In the genomic region with DNA sequence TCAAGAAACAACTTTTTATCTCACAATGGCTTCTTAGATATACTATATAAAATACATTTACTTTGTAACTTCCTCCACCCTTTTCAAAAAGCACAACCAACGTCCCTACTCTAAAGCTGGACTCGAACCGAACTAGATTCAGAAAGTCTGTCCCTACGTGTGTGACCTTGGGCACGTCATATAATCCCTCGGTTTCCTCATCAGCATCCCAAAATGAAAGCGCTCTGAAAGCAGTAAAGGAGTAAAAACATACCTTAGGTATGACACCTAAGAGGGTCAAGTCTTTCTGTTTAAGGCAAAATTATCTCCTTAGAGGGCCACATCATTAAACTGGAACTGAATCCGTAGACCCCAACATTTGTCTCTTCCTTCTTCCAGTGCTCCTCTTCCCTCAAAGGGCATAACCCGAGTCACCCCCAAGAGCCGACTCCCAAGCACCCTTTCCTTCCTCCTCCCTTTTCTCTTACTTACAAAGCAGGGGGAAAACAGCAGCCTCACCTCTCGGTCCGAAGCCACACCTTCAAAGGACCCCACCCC, we compare ENCODE assay signal across 8 cellular contexts. TPM values are rescaled to one million over a fixed set of nuclear protein-coding genes. Genes with fewer than 3 reads are reported as not detected.
DNase-seq lines count a peak whose midpoint lies in the region; ATAC-seq and TF ChIP-seq lines count a peak whose summit lies in the region.

No MANE protein-coding gene starts in this region.

- no peak for ATAC-seq in SK-N-SH treated with all-trans-retinoic acid at 6 μM for 48 hours
- ATAC-seq in thoracic aorta (ENCODE audit: insufficient number of reproducible peaks, low FRiP score, low read depth) = no peak
- ATAC-seq in stimulated activated memory B cell treated with anti-CD40 and anti-IgM and Interleukin-4, amounts not matched to agents 10 μg/mL and 1 μg/mL and 100 μg/mL, for 72 hours = no peak

- H3K9ac ChIP-seq in SK-N-SH = peak overlapping the region; percentile 82
- peak overlapping the region; percentile 92 for H3K9ac ChIP-seq in iPS-15b (ENCODE audit: low read depth, low read length)

- peaks cover 40% of the 10 kb centered on the region for H3K4me1 Mint-ChIP-seq in stimulated activated memory B cell treated with anti-CD40 and anti-IgM and Interleukin-4, amounts not matched to agents 10 μg/mL and 1 μg/mL and 100 μg/mL, for 72 hours

- no peak overlapping the region for H3K4me3 Mint-ChIP-seq in stimulated activated memory B cell treated with anti-CD40 and anti-IgM and Interleukin-4, amounts not matched to agents 10 μg/mL and 1 μg/mL and 100 μg/mL, for 72 hours

- peaks cover 3 to 4% of the 10 kb centered on the region in 2 experiments for H3K36me3 ChIP-seq in SK-N-SH (replicated peaks in 1 of 2; ENCODE audit: control insufficient read depth in 1 of 2, insufficient read depth in 2 of 2, low read length in 1 of 2)
- H3K36me3 ChIP-seq in iPS-15b (ENCODE audit: control insufficient read depth, insufficient read depth, low read length) = no peaks in the 10 kb centered on the region
- no peaks in the 10 kb centered on the region for H3K36me3 ChIP-seq in thoracic aorta

- H3K27me3 Mint-ChIP-seq in stimulated activated memory B cell treated with anti-CD40 and anti-IgM and Interleukin-4, amounts not matched to agents 10 μg/mL and 1 μg/mL and 100 μg/mL, for 72 hours = no peaks in the 10 kb centered on the region

- no peaks in the 10 kb centered on the region for H3K9me2 ChIP-seq in SK-N-SH

- no peaks in the 10 kb centered on the region for H3K9me3 Mint-ChIP-seq in stimulated activated memory B cell treated with anti-CD40 and anti-IgM and Interleukin-4, amounts not matched to agents 10 μg/mL and 1 μg/mL and 100 μg/mL, for 72 hours

- no peak for TF ChIP-seq EP300 in SK-N-SH (IDR thresholded peaks at IDR 0.05; ENCODE audit: borderline replicate concordance in 1 of 2, low read depth in 1 of 2, low read length in 1 of 2)

- WGBS in SK-N-SH (ENCODE audit: low lambda C conversion rate) = 2% methylated on average over 12 of the region's 12 CpGs

- POLR2A ChIA-PET in SK-N-SH (lab: Yijun Ruan, JAX) = no interaction called here

- H2AFZ ChIP-seq in SK-N-SH (ENCODE audit: low read depth) = peak overlapping the region; percentile 83

- H3K36me3 Mint-ChIP-seq in stimulated activated memory B cell treated with anti-CD40 and anti-IgM and Interleukin-4, amounts not matched to agents 10 μg/mL and 1 μg/mL and 100 μg/mL, for 72 hours = peaks cover 10% of the 10 kb centered on the region

- DNase-seq in SK-N-SH (no peak), SW480 (ENCODE audit: low spot score) (peak; percentile 37), thoracic aorta (ENCODE audit: low spot score) (no peak), GM03348 (ENCODE audit: low spot score) (no peak), activated T-cell treated with anti-CD3 and anti-CD28 coated beads for 4 hours (no peak)

- H3K4me3 ChIP-seq in SK-N-SH (ENCODE audit: low read depth in 2 of 2, low read length in 1 of 2) (peak overlapping the region; percentile 84 to 97), iPS-15b (ENCODE audit: low read depth, low read length) (peak overlapping the region; percentile 98), thoracic aorta (peak overlapping the region; percentile 89)

- CTCF ChIA-PET in SK-N-SH (lab: Yijun Ruan, JAX) = no interaction called here

- no peaks in the 10 kb centered on the region for H3K9me3 ChIP-seq in SK-N-SH
- no peaks in the 10 kb centered on the region for H3K9me3 ChIP-seq in iPS-15b (ENCODE audit: control insufficient read depth, insufficient read depth, low read length)
- no peaks in the 10 kb centered on the region for H3K9me3 ChIP-seq in thoracic aorta

- peak overlapping the region; percentile 85 for H3K4me2 ChIP-seq in SK-N-SH

- H3K27ac ChIP-seq in SK-N-SH (ENCODE audit: low read depth in 2 of 2, low read length in 1 of 2) (peak overlapping the region; percentile 82 to 95), thoracic aorta (peak overlapping the region; percentile 89 to 90)

- peaks cover 44% of the 10 kb centered on the region for H4K20me1 ChIP-seq in SK-N-SH (ENCODE audit: insufficient read depth)

- peaks cover 9 to 11% of the 10 kb centered on the region in 2 experiments; a peak in 3 of 4 replicates for H3K4me1 ChIP-seq in SK-N-SH (ENCODE audit: control insufficient read depth in 1 of 2, insufficient read depth in 2 of 2, low read depth in 1 of 2, low read length in 1 of 2)
- peaks cover 7% of the 10 kb centered on the region for H3K4me1 ChIP-seq in iPS-15b (ENCODE audit: control insufficient read depth, insufficient read depth, low read length)
- H3K4me1 ChIP-seq in thoracic aorta (ENCODE audit: control insufficient read depth in 1 of 2, low read depth in 2 of 2) = peaks cover 17 to 27% of the 10 kb centered on the region in 2 donors

- peaks cover 55% of the 10 kb centered on the region for H3K79me2 ChIP-seq in SK-N-SH (ENCODE audit: insufficient read depth)

- H3F3A ChIP-seq in SK-N-SH (replicated peaks; ENCODE audit: insufficient read depth) = peaks cover 4% of the 10 kb centered on the region

- H3K27ac Mint-ChIP-seq in stimulated activated memory B cell treated with anti-CD40 and anti-IgM and Interleukin-4, amounts not matched to agents 10 μg/mL and 1 μg/mL and 100 μg/mL, for 72 hours = no peak overlapping the region

- no peak for TF ChIP-seq RAD21 in SK-N-SH (IDR thresholded peaks at IDR 0.05; ENCODE audit: low read length)

- H3K27me3 ChIP-seq in SK-N-SH (ENCODE audit: insufficient read depth) (no peaks in the 10 kb centered on the region), iPS-15b (ENCODE audit: control insufficient read depth, insufficient read depth, low read length) (no peaks in the 10 kb centered on the region), thoracic aorta (replicated peaks; ENCODE audit: insufficient read depth) (no peaks in the 10 kb centered on the region)

- TF ChIP-seq CTCF in SK-N-SH (IDR thresholded peaks at IDR 0.05) (no peak), thoracic aorta (IDR thresholded peaks at IDR 0.05) (no peak)

TF ChIP-seq in SK-N-SH, 30 proteins besides CTCF, POLR2A, EP300 and RAD21 (continues in another document):
- TF ChIP-seq, protein P1, sequence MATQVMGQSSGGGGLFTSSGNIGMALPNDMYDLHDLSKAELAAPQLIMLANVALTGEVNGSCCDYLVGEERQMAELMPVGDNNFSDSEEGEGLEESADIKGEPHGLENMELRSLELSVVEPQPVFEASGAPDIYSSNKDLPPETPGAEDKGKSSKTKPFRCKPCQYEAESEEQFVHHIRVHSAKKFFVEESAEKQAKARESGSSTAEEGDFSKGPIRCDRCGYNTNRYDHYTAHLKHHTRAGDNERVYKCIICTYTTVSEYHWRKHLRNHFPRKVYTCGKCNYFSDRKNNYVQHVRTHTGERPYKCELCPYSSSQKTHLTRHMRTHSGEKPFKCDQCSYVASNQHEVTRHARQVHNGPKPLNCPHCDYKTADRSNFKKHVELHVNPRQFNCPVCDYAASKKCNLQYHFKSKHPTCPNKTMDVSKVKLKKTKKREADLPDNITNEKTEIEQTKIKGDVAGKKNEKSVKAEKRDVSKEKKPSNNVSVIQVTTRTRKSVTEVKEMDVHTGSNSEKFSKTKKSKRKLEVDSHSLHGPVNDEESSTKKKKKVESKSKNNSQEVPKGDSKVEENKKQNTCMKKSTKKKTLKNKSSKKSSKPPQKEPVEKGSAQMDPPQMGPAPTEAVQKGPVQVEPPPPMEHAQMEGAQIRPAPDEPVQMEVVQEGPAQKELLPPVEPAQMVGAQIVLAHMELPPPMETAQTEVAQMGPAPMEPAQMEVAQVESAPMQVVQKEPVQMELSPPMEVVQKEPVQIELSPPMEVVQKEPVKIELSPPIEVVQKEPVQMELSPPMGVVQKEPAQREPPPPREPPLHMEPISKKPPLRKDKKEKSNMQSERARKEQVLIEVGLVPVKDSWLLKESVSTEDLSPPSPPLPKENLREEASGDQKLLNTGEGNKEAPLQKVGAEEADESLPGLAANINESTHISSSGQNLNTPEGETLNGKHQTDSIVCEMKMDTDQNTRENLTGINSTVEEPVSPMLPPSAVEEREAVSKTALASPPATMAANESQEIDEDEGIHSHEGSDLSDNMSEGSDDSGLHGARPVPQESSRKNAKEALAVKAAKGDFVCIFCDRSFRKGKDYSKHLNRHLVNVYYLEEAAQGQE (IDR thresholded peaks at IDR 0.05; ENCODE audit: low read depth, low read length) = no peak

TF ChIP-seq in SK-N-SH treated with all-trans-retinoic acid at 6 μM for 48 hours, 23 proteins besides CTCF, POLR2A, EP300 and RAD21 (continues in another document):
- no peak for TF ChIP-seq ZNF70 (CRISPR knock-in tag; IDR thresholded peaks at IDR 0.05)
- TF ChIP-seq, protein P2, sequence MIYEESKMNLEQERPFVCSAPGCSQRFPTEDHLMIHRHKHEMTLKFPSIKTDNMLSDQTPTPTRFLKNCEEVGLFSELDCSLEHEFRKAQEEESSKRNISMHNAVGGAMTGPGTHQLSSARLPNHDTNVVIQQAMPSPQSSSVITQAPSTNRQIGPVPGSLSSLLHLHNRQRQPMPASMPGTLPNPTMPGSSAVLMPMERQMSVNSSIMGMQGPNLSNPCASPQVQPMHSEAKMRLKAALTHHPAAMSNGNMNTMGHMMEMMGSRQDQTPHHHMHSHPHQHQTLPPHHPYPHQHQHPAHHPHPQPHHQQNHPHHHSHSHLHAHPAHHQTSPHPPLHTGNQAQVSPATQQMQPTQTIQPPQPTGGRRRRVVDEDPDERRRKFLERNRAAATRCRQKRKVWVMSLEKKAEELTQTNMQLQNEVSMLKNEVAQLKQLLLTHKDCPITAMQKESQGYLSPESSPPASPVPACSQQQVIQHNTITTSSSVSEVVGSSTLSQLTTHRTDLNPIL (CRISPR knock-in tag; IDR thresholded peaks at IDR 0.05; ENCODE audit: low read depth) = no peak
- TF ChIP-seq CSDC2 (CRISPR knock-in tag; IDR thresholded peaks at IDR 0.05) = no peak
- TF ChIP-seq GLIS3 (CRISPR knock-in tag; IDR thresholded peaks at IDR 0.05) = no peak
- no peak for TF ChIP-seq SNAI2 (CRISPR knock-in tag; IDR thresholded peaks at IDR 0.05)

RNA-seq across cellular contexts. Expression of a gene that starts 0.7 kb away (rescaled TPM):
- polyA plus RNA-seq in SK-N-SH (2012; rRNA removed) = 29.0 and 41.1 TPM in 2 replicates
- 53.5 and 77.6 TPM in 2 replicates for polyA plus RNA-seq in SK-N-SH (2012; cell fraction: cytosol; rRNA removed)
- 10.1 and 20.7 TPM in 2 replicates for polyA plus RNA-seq in SK-N-SH (2012; cell fraction: nucleus; rRNA removed)
- total RNA-seq in thoracic aorta = 10 to 100 TPM; 55.5 to 77.3 TPM

RNA-seq across cellular contexts. Expression of a gene that starts 1.5 kb away (rescaled TPM):
- 1.9 and 2.1 TPM in 2 replicates for polyA plus RNA-seq in SK-N-SH (2012; rRNA removed)
- polyA plus RNA-seq in SK-N-SH (2012; cell fraction: cytosol; rRNA removed) = 2.5 and 2.8 TPM in 2 replicates
- polyA plus RNA-seq in SK-N-SH (2012; cell fraction: nucleus; rRNA removed) = 0.47 and 1.4 TPM in 2 replicates
- 10 to 100 TPM in 1 of 2 donors, 1 to 10 TPM in 1; 6.2 to 11.0 TPM for total RNA-seq in thoracic aorta
